Comparison of ENCODE assay signal across 12 cellular contexts in genomic region chr11:94948070-94948617, GRCh38. TPM values are rescaled to one million over a fixed set of nuclear protein-coding genes. Genes with fewer than 3 reads are reported as not detected.
DNase-seq lines count a peak whose midpoint lies in the region; ATAC-seq and TF ChIP-seq lines count a peak whose summit lies in the region.
"Had no signal": no experiment of that assay in that cellular context is flagged by ENCODE, and none has a peak within 500 bp of the region (broad histone marks: within the 10 kb centered on the region; RNA-seq: fewer than 3 reads in every experiment).

No MANE protein-coding gene starts in this region.

- intact Hi-C loops in A673 (cut with micrococcal nuclease; ENCODE audit: unreplicated experiment), result no loop called here

- no peak overlapping the region for H3K4me3 ChIP-seq in A673 (ENCODE audit: low read depth, low read length, poor library complexity, severe bottlenecking)
- H3K4me3 ChIP-seq in SK-N-MC, result no peak overlapping the region
- no peak overlapping the region for H3K4me3 ChIP-seq in fibroblast of pulmonary artery (replicated peaks; ENCODE audit: low read depth, low read length)
- H3K4me3 ChIP-seq: esophagus squamous epithelium had no signal

- TF ChIP-seq CTCF in A673 (conservative IDR thresholded peaks at IDR 0.05; ENCODE audit: low read depth, low read length) (no peak), fibroblast of pulmonary artery (IDR thresholded peaks at IDR 0.05; ENCODE audit: low read length, missing control alignments) (no peak)

- H3K36me3 Mint-ChIP-seq in activated naive CD4-positive, alpha-beta T cell treated with anti-CD3 and anti-CD28 coated beads, Interleukin-2, amount 10 ng/mL, durations not matched to agents 7 days and 5 days, result no peaks in the 10 kb centered on the region

- POLR2A ChIA-PET in A673 (lab: Charles Lee; ENCODE audit: low non-redundant PET), result no interaction called here

- H3K27me3 ChIP-seq in A673 (replicated peaks; ENCODE audit: insufficient read depth, low read depth, low read length, poor library complexity), result no peaks in the 10 kb centered on the region
- H3K27me3 ChIP-seq: esophagus squamous epithelium had no signal

- no peak for ATAC-seq in GM21723 (IDR thresholded peaks at IDR 0.05; ENCODE audit: unreplicated experiment)
- ATAC-seq: left cardiac atrium had no signal

- H3K27ac ChIP-seq in A673 (ENCODE audit: low read depth, low read length, poor library complexity, severe bottlenecking) (no peak overlapping the region), SK-N-MC (no peak overlapping the region)
- H3K27ac ChIP-seq: esophagus squamous epithelium had no signal

- peaks cover 17% of the 10 kb centered on the region for H3K27me3 Mint-ChIP-seq in activated naive CD4-positive, alpha-beta T cell treated with anti-CD3 and anti-CD28 coated beads, Interleukin-2, amount 10 ng/mL, durations not matched to agents 7 days and 5 days

- no peaks in the 10 kb centered on the region for H3K4me1 Mint-ChIP-seq in activated naive CD4-positive, alpha-beta T cell treated with anti-CD3 and anti-CD28 coated beads, Interleukin-2, amount 10 ng/mL, durations not matched to agents 7 days and 5 days

- H3K27ac Mint-ChIP-seq in activated naive CD4-positive, alpha-beta T cell treated with anti-CD3 and anti-CD28 coated beads, Interleukin-2, amount 10 ng/mL, durations not matched to agents 7 days and 5 days, result no peak overlapping the region

- H3K36me3 ChIP-seq in A673 (ENCODE audit: insufficient read depth, low read length, poor library complexity, severe bottlenecking) (no peaks in the 10 kb centered on the region), SK-N-MC (ENCODE audit: insufficient read depth, low read length) (no peaks in the 10 kb centered on the region)
- H3K36me3 ChIP-seq: esophagus squamous epithelium had no signal

- H3K9me3 ChIP-seq in A673 (ENCODE audit: low read depth, low read length, poor library complexity, severe bottlenecking) (no peaks in the 10 kb centered on the region), SK-N-MC (ENCODE audit: low read depth, low read length) (no peaks in the 10 kb centered on the region)
- H3K9me3 ChIP-seq: esophagus squamous epithelium had no signal

- H3K9me3 Mint-ChIP-seq in activated naive CD4-positive, alpha-beta T cell treated with anti-CD3 and anti-CD28 coated beads, Interleukin-2, amount 10 ng/mL, durations not matched to agents 7 days and 5 days, result no peaks in the 10 kb centered on the region

- DNase-seq in A673 (ENCODE audit: low spot score), result peak; percentile 71
- peak; percentile 44 for DNase-seq in H4 (ENCODE audit: low spot score)
- peak; percentile 8 for DNase-seq in SK-N-MC (ENCODE audit: low read depth, low spot score)
- peak; percentile 48 for DNase-seq in fibroblast of pulmonary artery (ENCODE audit: low read depth)
- no peak for DNase-seq in NCI-H1930 (lab: John Stamatoyannopoulos, UW)
- no peak for DNase-seq in stimulated activated CD4-positive, alpha-beta T cell treated with anti-CD3 and anti-CD28 coated beads, Interleukin-15, amount 100 ng/mL, for 24 hours
- no peak for DNase-seq in activated naive CD4-positive, alpha-beta T cell treated with anti-CD3 and anti-CD28 coated beads, Interleukin-2, amount 10 ng/mL, durations not matched to agents 7 days and 5 days
- DNase-seq: esophagus squamous epithelium; left cardiac atrium; NCI-H1694; stimulated activated naive CD4-positive, alpha-beta T cell had no signal

- H3K4me1 ChIP-seq in A673 (ENCODE audit: insufficient read depth, low read length, poor library complexity, severe bottlenecking), result no peaks in the 10 kb centered on the region
- H3K4me1 ChIP-seq: esophagus squamous epithelium had no signal

- CTCF ChIA-PET in A673 (lab: Charles Lee), result no interaction called here
- CTCF ChIA-PET in activated naive CD4-positive, alpha-beta T cell treated with anti-CD3 and anti-CD28 coated beads, Interleukin-2, amount 10 ng/mL, durations not matched to agents 7 days and 5 days (lab: Charles Lee), result interaction anchor here (1.1 kb wide), 1 partner anchor 20 kb away, joined by 3 read pairs; no protein-coding TSS in a partner anchor

- no peak overlapping the region for H3K4me3 Mint-ChIP-seq in activated naive CD4-positive, alpha-beta T cell treated with anti-CD3 and anti-CD28 coated beads, Interleukin-2, amount 10 ng/mL, durations not matched to agents 7 days and 5 days

- no peak overlapping the region for H3K9ac ChIP-seq in SK-N-MC (ENCODE audit: insufficient read length)

- no TSS peak for BruUV-seq in A673 (replicated peaks; lab: Mats Ljungman, UMichigan)

RNA-seq across cellular contexts. Expression of gene CWC15, which starts 25.2 kb away (rescaled TPM):
- total RNA-seq in A673 (2021), result 86.1 and 86.7 TPM in 2 replicates
- 46.6 and 56.5 TPM in 2 replicates for total RNA-seq in H4 (2014; rRNA removed; shearing (Covaris generic))

RNA-seq across cellular contexts. Expression of gene KDM4D, which starts 25.4 kb away (rescaled TPM):
- total RNA-seq in A673 (2021), result 3.0 and 3.9 TPM in 2 replicates
- 0.66 and 0.81 TPM in 2 replicates for total RNA-seq in H4 (2014; rRNA removed; shearing (Covaris generic))

Comparison
In these comparisons a context has a peak if more than half of its experiments do, and no peak if none do; other contexts are left out.
1. DNase-seq: peak in A673 (single experiment), H4 (single experiment), SK-N-MC (single experiment) and fibroblast of pulmonary artery (single experiment); none in NCI-H1930 (0 of 2), stimulated activated CD4-positive, alpha-beta T cell treated with anti-CD3 and anti-CD28 coated beads, Interleukin-15, amount 100 ng/mL, for 24 hours (single experiment) and activated naive CD4-positive, alpha-beta T cell treated with anti-CD3 and anti-CD28 coated beads, Interleukin-2, amount 10 ng/mL, durations not matched to agents 7 days and 5 days (single experiment).